In genomic region chr3:148077318-148077923, GRCh38 we compare ENCODE assay signal across 9 cellular contexts.
DNase-seq lines count a peak whose midpoint lies in the region; ATAC-seq and TF ChIP-seq lines count a peak whose summit lies in the region.
"Had no signal": no experiment of that assay in that cellular context is flagged by ENCODE, and none has a peak within 500 bp of the region (broad histone marks: within the 10 kb centered on the region; RNA-seq: fewer than 3 reads in every experiment).

No MANE protein-coding gene starts in this region.

- TF ChIP-seq POLR2A in adrenal gland (IDR thresholded peaks at IDR 0.05), result no peak

- TF ChIP-seq CTCF in adrenal gland (IDR thresholded peaks at IDR 0.05) (peak; percentile 26 to 56 (median 32)), mesothelial cell of epicardium (IDR thresholded peaks at IDR 0.05; ENCODE audit: unreplicated experiment) (peak; percentile 58)
- TF ChIP-seq CTCF in CD8-positive, alpha-beta T cell (IDR thresholded peaks at IDR 0.05), result no peak

- no peak overlapping the region for H3K4me3 ChIP-seq in adrenal gland
- H3K4me3 ChIP-seq in CD8-positive, alpha-beta T cell (ENCODE audit: low read depth, low read length), result no peak overlapping the region
- H3K4me3 ChIP-seq: BLaER1 had no signal

- no peaks in the 10 kb centered on the region for H3K27me3 ChIP-seq in adrenal gland
- no peaks in the 10 kb centered on the region for H3K27me3 ChIP-seq in CD8-positive, alpha-beta T cell (ENCODE audit: insufficient read depth, low read length)
- H3K27me3 ChIP-seq: BLaER1 had no signal

- H3K4me1 ChIP-seq in adrenal gland (replicated peaks in 1 of 2), result no peaks in the 10 kb centered on the region
- H3K4me1 ChIP-seq in CD8-positive, alpha-beta T cell (ENCODE audit: insufficient read depth, low read length), result no peaks in the 10 kb centered on the region

- POLR2A ChIA-PET in CD8-positive, alpha-beta T cell (lab: Charles Lee), result no interaction called here

- no peak overlapping the region for H3K4me3 Mint-ChIP-seq in mesothelial cell of epicardium
- H3K4me3 Mint-ChIP-seq in CD8-positive, alpha-beta T cell, result no peak overlapping the region

- H3K4me1 Mint-ChIP-seq in mesothelial cell of epicardium, result peaks cover 8% of the 10 kb centered on the region
- no peaks in the 10 kb centered on the region for H3K4me1 Mint-ChIP-seq in CD8-positive, alpha-beta T cell (ENCODE audit: low read depth)

- no peaks in the 10 kb centered on the region for H3K9me3 Mint-ChIP-seq in mesothelial cell of epicardium
- H3K9me3 Mint-ChIP-seq in CD8-positive, alpha-beta T cell, result no peaks in the 10 kb centered on the region

- ATAC-seq in HG03520 (IDR thresholded peaks at IDR 0.05; ENCODE audit: unreplicated experiment) (peak; percentile 51), GM19023 (IDR thresholded peaks at IDR 0.05; ENCODE audit: unreplicated experiment) (no peak)
- ATAC-seq in CD8-positive, alpha-beta T cell, result no peak

- CTCF ChIA-PET in CD8-positive, alpha-beta T cell (lab: Charles Lee), result no interaction called here

- H3K27ac Mint-ChIP-seq in mesothelial cell of epicardium, result no peak overlapping the region
- no peak overlapping the region for H3K27ac Mint-ChIP-seq in CD8-positive, alpha-beta T cell

- H3K36me3 Mint-ChIP-seq in mesothelial cell of epicardium, result no peaks in the 10 kb centered on the region
- H3K36me3 Mint-ChIP-seq in CD8-positive, alpha-beta T cell, result no peaks in the 10 kb centered on the region

- 8 to 17% (median 10%) methylated on average over 1 of the region's 1 CpG for WGBS in adrenal gland, 4 donors

- H3K9me3 ChIP-seq in adrenal gland (replicated peaks in 1 of 3), result peaks cover 0 to 4% (median 0%) of the 10 kb centered on the region in 3 donors
- no peaks in the 10 kb centered on the region for H3K9me3 ChIP-seq in CD8-positive, alpha-beta T cell (ENCODE audit: low read length)
- H3K9me3 ChIP-seq: BLaER1 had no signal

- DNase-seq in DMS 273 (lab: John Stamatoyannopoulos, UW; ENCODE audit: unreplicated experiment) (peak; percentile 60), DMS 273 treated with DMSO at 0.1 percent for 48 hours (lab: John Stamatoyannopoulos, UW) (no peak), adrenal gland (no peak), mesothelial cell of epicardium (ENCODE audit: low spot score in 2 of 2, unreplicated experiment in 2 of 2) (no peak), occipital lobe (lab: John Stamatoyannopoulos, UW) (no peak)
- DNase-seq in CD8-positive, alpha-beta T cell, result no peak

- intact Hi-C loops in adrenal gland (cut with DNase I), result no loop called here
- intact Hi-C loops in CD8-positive, alpha-beta T cell (cut with DNase I, micrococcal nuclease), result no loop called here

- H3K27me3 Mint-ChIP-seq in mesothelial cell of epicardium (ENCODE audit: low read depth), result peaks cover 2% of the 10 kb centered on the region
- no peaks in the 10 kb centered on the region for H3K27me3 Mint-ChIP-seq in CD8-positive, alpha-beta T cell (ENCODE audit: low read depth)

- H3K36me3 ChIP-seq in adrenal gland (replicated peaks in 1 of 2), result no peaks in the 10 kb centered on the region
- H3K36me3 ChIP-seq in CD8-positive, alpha-beta T cell (ENCODE audit: insufficient read depth, low read length), result no peaks in the 10 kb centered on the region
- H3K36me3 ChIP-seq: BLaER1 had no signal

- no peak overlapping the region for H3K27ac ChIP-seq in adrenal gland
- no peak overlapping the region for H3K27ac ChIP-seq in CD8-positive, alpha-beta T cell (ENCODE audit: low read depth, low read length)
- H3K27ac ChIP-seq: BLaER1 had no signal
